ENCODE assay signal across 15 cellular contexts in genomic region chr18:63257453-63257852, GRCh38.
DNase-seq lines count a peak whose midpoint lies in the region; ATAC-seq, FAIRE-seq and TF ChIP-seq lines count a peak whose summit lies in the region.
"Had no signal": no experiment of that assay in that cellular context is flagged by ENCODE, and none has a peak within 500 bp of the region (broad histone marks: within the 10 kb centered on the region; RNA-seq: fewer than 3 reads in every experiment).

No MANE protein-coding gene starts in this region.

- TF ChIP-seq CTCF in GM06990 (IDR thresholded peaks at IDR 0.05; ENCODE audit: insufficient read depth, low read length, poor library complexity, severe bottlenecking): no peak

- H3K27ac Mint-ChIP-seq in T-helper 17 cell (peak overlapping the region; percentile 87), memory B cell (peak overlapping the region; percentile 90)

- H3K4me3 Mint-ChIP-seq in T-helper 17 cell (peak overlapping the region; percentile 69), memory B cell (peak overlapping the region; percentile 55)

- no peaks in the 10 kb centered on the region for H3K27me3 ChIP-seq in GM06990 (replicated peaks; ENCODE audit: control insufficient read depth, insufficient read depth, low read length)
- H3K27me3 ChIP-seq: adrenal gland, colonic mucosa had no signal

- DNase-seq in GM06990 (ENCODE audit: extremely low read depth, insufficient read length) (no peak), GM19239 (ENCODE audit: insufficient read length, low spot score) (no peak), T-helper 17 cell (no peak), memory B cell (ENCODE audit: low spot score in 2 of 2) (no peak), SIG-M5 treated with dmso at 0.1 percent for 504 hours (lab: John Stamatoyannopoulos, UW; ENCODE audit: unreplicated experiment) (no peak), NCI-H524 (lab: John Stamatoyannopoulos, UW) (no peak)
- DNase-seq: adrenal gland, colonic mucosa, IMR-90, NCI-H1417, NCI-H446, RPMI8226 had no signal

- H3K9me3 ChIP-seq in T-helper 17 cell (ENCODE audit: control insufficient read depth, low read length, poor library complexity, severe bottlenecking): no peaks in the 10 kb centered on the region
- H3K9me3 ChIP-seq: adrenal gland, colonic mucosa had no signal

- H3K9me3 Mint-ChIP-seq in memory B cell: peaks cover 3% of the 10 kb centered on the region

- ATAC-seq in T-helper 17 cell (no peak), memory B cell (ENCODE audit: low read depth) (no peak), HG02623 (IDR thresholded peaks at IDR 0.05; ENCODE audit: unreplicated experiment) (no peak), GM21447 (IDR thresholded peaks at IDR 0.05; ENCODE audit: unreplicated experiment) (no peak)
- ATAC-seq: left lobe of liver had no signal

- peaks cover 2% of the 10 kb centered on the region; the same call in 1 of the 2 replicates for H3K36me3 ChIP-seq in GM06990 (ENCODE audit: control insufficient read depth, insufficient read depth, low read length)
- H3K36me3 ChIP-seq: adrenal gland, colonic mucosa had no signal

- H3K36me3 Mint-ChIP-seq in T-helper 17 cell (ENCODE audit: low read depth) (peaks cover 10% of the 10 kb centered on the region), memory B cell (peaks cover 33% of the 10 kb centered on the region)

- H3K4me3 ChIP-seq in GM06990 (replicated peaks; ENCODE audit: low read depth, low read length): peak overlapping the region; percentile 34; the same call in 1 of the 2 replicates
- H3K4me3 ChIP-seq: adrenal gland, colonic mucosa had no signal

- H3K4me1 Mint-ChIP-seq in T-helper 17 cell (peaks cover 64% of the 10 kb centered on the region), memory B cell (peaks cover 50% of the 10 kb centered on the region)

- H3K27me3 Mint-ChIP-seq in T-helper 17 cell (no peaks in the 10 kb centered on the region), memory B cell (no peaks in the 10 kb centered on the region)

- peak; percentile 81 for FAIRE-seq in GM19239 (lab: Jason Lieb, UNC)
